In the genomic region with DNA sequence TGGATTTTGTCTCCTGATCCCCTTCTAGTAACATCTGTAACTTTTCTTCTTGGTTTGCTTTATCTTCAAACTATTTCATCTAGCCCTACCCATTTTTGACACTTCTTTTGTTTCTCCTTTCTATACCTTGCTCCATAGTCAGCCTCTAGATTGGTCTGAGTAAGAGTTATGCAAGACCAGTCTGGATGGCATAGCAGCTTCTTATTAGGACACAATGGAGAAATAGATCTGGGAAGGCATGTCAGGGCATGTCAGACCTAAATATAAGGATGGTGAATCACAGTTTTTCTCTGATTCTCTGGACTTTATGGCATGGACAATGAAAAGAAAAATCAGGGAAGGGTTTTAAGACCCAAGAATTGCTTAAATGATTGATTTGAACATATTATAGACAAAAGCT, we compare ENCODE assay signal across 9 cellular contexts.
DNase-seq lines count a peak whose midpoint lies in the region; ATAC-seq and TF ChIP-seq lines count a peak whose summit lies in the region.
"Had no signal": no experiment of that assay in that cellular context is flagged by ENCODE, and none has a peak within 500 bp of the region (broad histone marks: within the 10 kb centered on the region; RNA-seq: fewer than 3 reads in every experiment).

No MANE protein-coding gene starts in this region.

- no peak overlapping the region for H3K4me2 ChIP-seq in Loucy (ENCODE audit: low read depth, low read length, poor library complexity, severe bottlenecking)

- H3K4me1 ChIP-seq in Loucy (ENCODE audit: insufficient read depth, low read length, poor library complexity, severe bottlenecking) (peaks cover 7% of the 10 kb centered on the region), tibial artery (no peaks in the 10 kb centered on the region)

- no peak overlapping the region for H3K9ac ChIP-seq in Loucy (ENCODE audit: low read depth, low read length, poor library complexity, severe bottlenecking)

- TF ChIP-seq CTCF in AG10803 (conservative IDR thresholded peaks at IDR 0.05; ENCODE audit: low read length) (no peak), Loucy (conservative IDR thresholded peaks at IDR 0.05; ENCODE audit: low read length) (no peak), tibial artery (IDR thresholded peaks at IDR 0.05) (no peak)

- DNase-seq in AG10803 (ENCODE audit: low read depth) (peak; percentile 94), astrocyte of the hippocampus (ENCODE audit: low read depth, low spot score) (peak; percentile 42), kidney tubule cell (ENCODE audit: low spot score) (peak; percentile 61), DMS153 treated with DMSO at 0.1 percent for 48 hours (lab: John Stamatoyannopoulos, UW; ENCODE audit: unreplicated experiment) (no peak), tibial artery (no peak)
- DNase-seq in activated CD4-positive, CD25-positive, alpha-beta regulatory T cell (lab: John Stamatoyannopoulos, UW): no peak
- DNase-seq: NCI-H1092 had no signal

- H3K9me3 ChIP-seq in Loucy (ENCODE audit: insufficient read depth, low read depth, low read length) (no peaks in the 10 kb centered on the region), tibial artery (no peaks in the 10 kb centered on the region)

- H3K36me3 ChIP-seq in Loucy (ENCODE audit: insufficient read depth, low read length) (no peaks in the 10 kb centered on the region), tibial artery (no peaks in the 10 kb centered on the region)

- no peak overlapping the region for H3K4me3 ChIP-seq in AG10803 (ENCODE audit: low read length)
- H3K4me3 ChIP-seq in Loucy (ENCODE audit: low read length, poor library complexity, severe bottlenecking): no peak overlapping the region
- H3K4me3 ChIP-seq in tibial artery: no peak overlapping the region

- H3K79me2 ChIP-seq in Loucy (ENCODE audit: insufficient read depth, low read length): no peaks in the 10 kb centered on the region

- 0 out of 2 replicates have a peak overlapping the region, but pooled peaks have one; percentile 13 for H2AFZ ChIP-seq in Loucy (ENCODE audit: low read length)

- intact Hi-C loops in tibial artery (cut with DNase I; ENCODE audit: low total_unique reads): no loop called here

- no peaks in the 10 kb centered on the region for H3F3A ChIP-seq in Loucy (ENCODE audit: low read depth)

- H3K27ac ChIP-seq in tibial artery: no peak overlapping the region

- no peaks in the 10 kb centered on the region for H4K20me1 ChIP-seq in Loucy (ENCODE audit: insufficient read depth, low read length, poor library complexity, severe bottlenecking)

- ATAC-seq in GM21786 (IDR thresholded peaks at IDR 0.05; ENCODE audit: unreplicated experiment): no peak

- no peaks in the 10 kb centered on the region for H3K27me3 ChIP-seq in Loucy (ENCODE audit: insufficient read depth, low read length, poor library complexity, severe bottlenecking)
- H3K27me3 ChIP-seq in tibial artery: no peaks in the 10 kb centered on the region

- H3K9me2 ChIP-seq in Loucy (replicated peaks; ENCODE audit: low read depth, low read length): no peaks in the 10 kb centered on the region

Comparison
In these comparisons a context has a peak if more than half of its experiments do, and no peak if none do; other contexts are left out.
1. DNase-seq: peak in AG10803 (single experiment), astrocyte of the hippocampus (single experiment) and kidney tubule cell (single experiment); none in activated CD4-positive, CD25-positive, alpha-beta regulatory T cell (0 of 4), DMS153 treated with DMSO at 0.1 percent for 48 hours (single experiment) and tibial artery (0 of 2).